In genomic region chr1:42682739-42683529, GRCh38 we compare ENCODE assay signal across 8 cellular contexts. TPM values are rescaled to one million over a fixed set of nuclear protein-coding genes. Genes with fewer than 3 reads are reported as not detected.
A peak's percentile ranks its signal among the peaks of the same experiment; 100 is the strongest.
DNase-seq lines count a peak whose midpoint lies in the region; ATAC-seq and TF ChIP-seq lines count a peak whose summit lies in the region.

No MANE protein-coding gene starts in this region.

- peaks cover 5% of the 10 kb centered on the region for H3K36me3 ChIP-seq in CD4-positive, CD25-positive, alpha-beta regulatory T cell (ENCODE audit: control insufficient read depth, insufficient read depth, low read length)
- H3K36me3 ChIP-seq in SJSA1 (peaks cover 51% of the 10 kb centered on the region), testis (ENCODE audit: low read depth, missing control alignments) (no peaks in the 10 kb centered on the region)

- H3K9me3 Mint-ChIP-seq in CD4-positive, CD25-positive, alpha-beta regulatory T cell, result no peaks in the 10 kb centered on the region
- no peaks in the 10 kb centered on the region for H3K9me3 Mint-ChIP-seq in activated naive CD4-positive, alpha-beta T cell treated with anti-CD3 and anti-CD28 coated beads for 36 hours

- TF ChIP-seq POLR2A in testis (IDR thresholded peaks at IDR 0.05), result no peak

- peak; percentile 65 to 87 (median 72) for DNase-seq in CD4-positive, CD25-positive, alpha-beta regulatory T cell
- DNase-seq in HK-2 (ENCODE audit: unreplicated experiment) (peak; percentile 49), SJSA1 (ENCODE audit: low read depth in 1 of 2, low spot score in 2 of 2) (peak; percentile 43 to 48), glomerular visceral epithelial cell (ENCODE audit: extremely low spot score) (peak; percentile 64), omental fat pad (ENCODE audit: low spot score) (no peak), testis (peak; percentile 81)
- peak; percentile 57 for DNase-seq in activated naive CD4-positive, alpha-beta T cell treated with anti-CD3 and anti-CD28 coated beads for 36 hours

- H3K4me3 ChIP-seq in CD4-positive, CD25-positive, alpha-beta regulatory T cell (ENCODE audit: low read depth, low read length), result peak overlapping the region; percentile 95
- H3K4me3 ChIP-seq in SJSA1 (peak overlapping the region; percentile 94), testis (peak overlapping the region; percentile 68 to 97)

- peak overlapping the region; percentile 93 to 99 (median 94) for H3K4me3 Mint-ChIP-seq in CD4-positive, CD25-positive, alpha-beta regulatory T cell
- H3K4me3 Mint-ChIP-seq in activated naive CD4-positive, alpha-beta T cell treated with anti-CD3 and anti-CD28 coated beads for 36 hours, result peak overlapping the region; percentile 97

- 0% methylated on average over 37 to 42 of the region's 103 CpGs for WGBS in testis, 2 donors

- CTCF ChIA-PET in activated naive CD4-positive, alpha-beta T cell treated with anti-CD3 and anti-CD28 coated beads for 36 hours (lab: Charles Lee), result interaction anchor here (1.0 kb wide), 1 partner anchor 23 kb away, joined by 3 read pairs; no protein-coding TSS in a partner anchor

- peaks cover 59% of the 10 kb centered on the region for H3K4me1 ChIP-seq in CD4-positive, CD25-positive, alpha-beta regulatory T cell (ENCODE audit: control insufficient read depth, insufficient read depth, low read length, poor library complexity, severe bottlenecking)
- peaks cover 24% of the 10 kb centered on the region for H3K4me1 ChIP-seq in SJSA1 (replicated peaks)
- H3K4me1 ChIP-seq in testis, result peaks cover 31% of the 10 kb centered on the region

- peak overlapping the region; percentile 88 for H3K27ac ChIP-seq in CD4-positive, CD25-positive, alpha-beta regulatory T cell (ENCODE audit: insufficient read depth, low read length, poor library complexity, severe bottlenecking)
- H3K27ac ChIP-seq in SJSA1, result peak overlapping the region; percentile 52
- H3K27ac ChIP-seq in testis, result peak overlapping the region; percentile 90 to 98

- H3K36me3 Mint-ChIP-seq in CD4-positive, CD25-positive, alpha-beta regulatory T cell, result peaks cover 27% of the 10 kb centered on the region
- peaks cover 42% of the 10 kb centered on the region for H3K36me3 Mint-ChIP-seq in activated naive CD4-positive, alpha-beta T cell treated with anti-CD3 and anti-CD28 coated beads for 36 hours (ENCODE audit: low read depth)

- no peaks in the 10 kb centered on the region for H3K27me3 ChIP-seq in CD4-positive, CD25-positive, alpha-beta regulatory T cell (ENCODE audit: control insufficient read depth, insufficient read depth, low read length)
- H3K27me3 ChIP-seq in SJSA1 (replicated peaks), result no peaks in the 10 kb centered on the region
- H3K27me3 ChIP-seq in testis, result no peaks in the 10 kb centered on the region

- TF ChIP-seq CTCF in omental fat pad (IDR thresholded peaks at IDR 0.05) (no peak), testis (IDR thresholded peaks at IDR 0.05) (no peak)

- peaks cover 36 to 73% (median 57%) of the 10 kb centered on the region in 4 donors for H3K4me1 Mint-ChIP-seq in CD4-positive, CD25-positive, alpha-beta regulatory T cell
- peaks cover 51% of the 10 kb centered on the region for H3K4me1 Mint-ChIP-seq in activated naive CD4-positive, alpha-beta T cell treated with anti-CD3 and anti-CD28 coated beads for 36 hours (ENCODE audit: low read depth)

- no peaks in the 10 kb centered on the region for H3K9me3 ChIP-seq in CD4-positive, CD25-positive, alpha-beta regulatory T cell (ENCODE audit: control insufficient read depth in 2 of 2, low read length in 2 of 2)
- H3K9me3 ChIP-seq in SJSA1 (replicated peaks) (no peaks in the 10 kb centered on the region), testis (no peaks in the 10 kb centered on the region)

- no peaks in the 10 kb centered on the region for H3K27me3 Mint-ChIP-seq in CD4-positive, CD25-positive, alpha-beta regulatory T cell
- no peaks in the 10 kb centered on the region for H3K27me3 Mint-ChIP-seq in activated naive CD4-positive, alpha-beta T cell treated with anti-CD3 and anti-CD28 coated beads for 36 hours (ENCODE audit: low read depth)

- ATAC-seq in CD4-positive, CD25-positive, alpha-beta regulatory T cell (ENCODE audit: low read depth in 2 of 2), result peak; percentile 28 to 30
- peak; percentile 39 for ATAC-seq in GM19452 (IDR thresholded peaks at IDR 0.05; ENCODE audit: unreplicated experiment)
- ATAC-seq in omental fat pad (ENCODE audit: low FRiP score), result peak; percentile 75

- H3K27ac Mint-ChIP-seq in CD4-positive, CD25-positive, alpha-beta regulatory T cell, result peak overlapping the region; percentile 97 to 98 (median 98)
- peak overlapping the region; percentile 91 for H3K27ac Mint-ChIP-seq in activated naive CD4-positive, alpha-beta T cell treated with anti-CD3 and anti-CD28 coated beads for 36 hours

- intact Hi-C loops in activated naive CD4-positive, alpha-beta T cell treated with anti-CD3 and anti-CD28 coated beads for 36 hours (cut with micrococcal nuclease), result loop anchor here (1.0 to 10.0 kb wide), 9 partner anchors 25 to 401 kb away; partner anchors contain the start of genes C1orf50, CCDC30, ERMAP and FOXJ3
- intact Hi-C loops in testis (cut with DNase I; ENCODE audit: low total_unique reads), result no loop called here

RNA-seq across cellular contexts. Expression of gene YBX1, which starts 0.7 kb away (rescaled TPM):
- 323 TPM for total RNA-seq in CD4-positive, CD25-positive, alpha-beta regulatory T cell
- polyA plus RNA-seq in CD4-positive, CD25-positive, alpha-beta regulatory T cell, result 100 to 1,000 TPM in 1 of 4 donors, 10 to 100 TPM in 3; 89.9 to 110 (median 93.1) TPM
- total RNA-seq in SJSA1 (2014; rRNA removed; shearing (Covaris generic)), result 838 and 1,346 TPM in 2 replicates
- total RNA-seq in activated naive CD4-positive, alpha-beta T cell treated with anti-CD3 and anti-CD28 coated beads for 36 hours, result 1,000 to 10,000 TPM; 1,773 to 1,887 TPM
- total RNA-seq in omental fat pad (100 to 1,000 TPM; 509 to 860 (median 681) TPM), testis (100 to 1,000 TPM; 798 to 982 TPM)
- 2,470 TPM for polyA plus RNA-seq in testis (ENCODE audit: insufficient read depth, low read depth, low replicate concordance)

RNA-seq across cellular contexts. Expression of gene PPIH, which starts 24.7 kb away (rescaled TPM):
- total RNA-seq in CD4-positive, CD25-positive, alpha-beta regulatory T cell, result 29.6 TPM
- polyA plus RNA-seq in CD4-positive, CD25-positive, alpha-beta regulatory T cell, result 10 to 100 TPM; 61.8 to 72.9 (median 69.2) TPM
- total RNA-seq in SJSA1 (2014; rRNA removed; shearing (Covaris generic)), result 68.4 and 110 TPM in 2 replicates
- total RNA-seq in activated naive CD4-positive, alpha-beta T cell treated with anti-CD3 and anti-CD28 coated beads for 36 hours, result 100 to 1,000 TPM; 107 to 108 TPM
- total RNA-seq in omental fat pad, result 10 to 100 TPM; 14.9 to 29.3 (median 20.8) TPM
- total RNA-seq in testis, result 10 to 100 TPM; 38.7 to 40.0 TPM
- polyA plus RNA-seq in testis (ENCODE audit: insufficient read depth, low read depth, low replicate concordance), result 39.6 TPM

RNA-seq across cellular contexts. Expression of gene CLDN19, which starts 57.1 kb away (rescaled TPM):
- total RNA-seq in CD4-positive, CD25-positive, alpha-beta regulatory T cell, result not detected
- not detected for polyA plus RNA-seq in CD4-positive, CD25-positive, alpha-beta regulatory T cell
- total RNA-seq in SJSA1 (2014; rRNA removed; shearing (Covaris generic)), result not detected in 2 replicates
- not detected for total RNA-seq in activated naive CD4-positive, alpha-beta T cell treated with anti-CD3 and anti-CD28 coated beads for 36 hours
- not detected for total RNA-seq in omental fat pad
- total RNA-seq in testis, result under 1 TPM; 0.19 to 0.24 TPM
- 0.12 TPM for polyA plus RNA-seq in testis (ENCODE audit: insufficient read depth, low read depth, low replicate concordance)
